15 cellular contexts compared by ENCODE assay signal in genomic region chr4:148059617-148060180, GRCh38.
DNase-seq lines count a peak whose midpoint lies in the region; ATAC-seq and TF ChIP-seq lines count a peak whose summit lies in the region.
"Had no signal": no experiment of that assay in that cellular context is flagged by ENCODE, and none has a peak within 500 bp of the region (broad histone marks: within the 10 kb centered on the region; RNA-seq: fewer than 3 reads in every experiment).

No MANE protein-coding gene starts in this region.

- peak overlapping the region; percentile 44 for H3K9ac ChIP-seq in mucosa of stomach (ENCODE audit: low read length)
- H3K9ac ChIP-seq in endodermal cell (ENCODE audit: extremely low read depth, low read length, poor library complexity, severe bottlenecking) = no peak overlapping the region

- H3K27me3 ChIP-seq in CD8-positive, alpha-beta T cell (ENCODE audit: insufficient read depth, low read length) = no peaks in the 10 kb centered on the region
- H3K27me3 ChIP-seq in mucosa of stomach (ENCODE audit: control insufficient read depth, insufficient read depth, low read length) (no peaks in the 10 kb centered on the region), H7 (ENCODE audit: control insufficient read depth, insufficient read depth, low read length) (no peaks in the 10 kb centered on the region), endodermal cell (ENCODE audit: control insufficient read depth, insufficient read depth, low read length, poor library complexity, severe bottlenecking) (no peaks in the 10 kb centered on the region)
- H3K27me3 ChIP-seq: MG63 had no signal

- peaks cover 85% of the 10 kb centered on the region for H3K4me1 Mint-ChIP-seq in CD8-positive, alpha-beta T cell (ENCODE audit: low read depth)
- H3K4me1 Mint-ChIP-seq in activated T-helper 2 cell treated with anti-CD3 and anti-CD28 coated beads, Interferon-gamma antibody, Interleukin-2, Interleukin-4, amounts not matched to agents 10 μg/mL and 5 μg/mL and 100 μg/mL, durations not matched to agents 14 hours and 24 hours and 36 hours (ENCODE audit: low read depth) = peaks cover 42% of the 10 kb centered on the region
- peaks cover 41% of the 10 kb centered on the region for H3K4me1 Mint-ChIP-seq in endodermal cell

- H3K27ac ChIP-seq in CD8-positive, alpha-beta T cell (ENCODE audit: low read depth, low read length) = peak overlapping the region; percentile 88
- H3K27ac ChIP-seq in endodermal cell (ENCODE audit: low read depth, low read length) = no peak overlapping the region
- H3K27ac ChIP-seq: thoracic aorta, WERI-Rb-1 had no signal

- no peak for ATAC-seq in CD8-positive, alpha-beta T cell
- peak; percentile 31 for ATAC-seq in GM19455 (IDR thresholded peaks at IDR 0.05; ENCODE audit: unreplicated experiment)

- CTCF ChIA-PET in CD8-positive, alpha-beta T cell (lab: Charles Lee) = interaction anchor here (1.0 to 2.1 kb wide), 2 partner anchors 14 to 356 kb away, joined by 3 to 9 read pairs; no protein-coding TSS in a partner anchor

- H3K36me3 ChIP-seq in CD8-positive, alpha-beta T cell (ENCODE audit: insufficient read depth, low read length) = no peaks in the 10 kb centered on the region
- H3K36me3 ChIP-seq in mucosa of stomach (ENCODE audit: control insufficient read depth, insufficient read depth, low read length) (no peaks in the 10 kb centered on the region), H7 (replicated peaks; ENCODE audit: control insufficient read depth, insufficient read depth, low read length) (no peaks in the 10 kb centered on the region; the same call in 1 of the 2 replicates), endodermal cell (ENCODE audit: control insufficient read depth, insufficient read depth, low read length) (no peaks in the 10 kb centered on the region)
- H3K36me3 ChIP-seq: MG63 had no signal

- peak overlapping the region; percentile 74 for H3K4me3 Mint-ChIP-seq in CD8-positive, alpha-beta T cell
- peak overlapping the region; percentile 67 for H3K4me3 Mint-ChIP-seq in activated T-helper 2 cell treated with anti-CD3 and anti-CD28 coated beads, Interferon-gamma antibody, Interleukin-2, Interleukin-4, amounts not matched to agents 10 μg/mL and 5 μg/mL and 100 μg/mL, durations not matched to agents 14 hours and 24 hours and 36 hours (ENCODE audit: low read depth)
- no peak overlapping the region for H3K4me3 Mint-ChIP-seq in endodermal cell
- H3K4me3 Mint-ChIP-seq: CD14-positive monocyte had no signal

- POLR2A ChIA-PET in CD8-positive, alpha-beta T cell (lab: Charles Lee) = interaction anchor here (0.7 to 3.4 kb wide), 6 partner anchors 9 to 384 kb away, joined by 3 to 48 read pairs (median 6); partner anchors contain the start of gene NR3C2

- H3K27me3 Mint-ChIP-seq in CD8-positive, alpha-beta T cell (ENCODE audit: low read depth) = no peaks in the 10 kb centered on the region
- H3K27me3 Mint-ChIP-seq in activated T-helper 2 cell treated with anti-CD3 and anti-CD28 coated beads, Interferon-gamma antibody, Interleukin-2, Interleukin-4, amounts not matched to agents 10 μg/mL and 5 μg/mL and 100 μg/mL, durations not matched to agents 14 hours and 24 hours and 36 hours (ENCODE audit: low read depth) = no peaks in the 10 kb centered on the region
- H3K27me3 Mint-ChIP-seq in endodermal cell (ENCODE audit: insufficient read depth) = no peaks in the 10 kb centered on the region

- H3K9me3 Mint-ChIP-seq in CD8-positive, alpha-beta T cell = peaks cover 2% of the 10 kb centered on the region
- no peaks in the 10 kb centered on the region for H3K9me3 Mint-ChIP-seq in activated T-helper 2 cell treated with anti-CD3 and anti-CD28 coated beads, Interferon-gamma antibody, Interleukin-2, Interleukin-4, amounts not matched to agents 10 μg/mL and 5 μg/mL and 100 μg/mL, durations not matched to agents 14 hours and 24 hours and 36 hours
- H3K9me3 Mint-ChIP-seq in endodermal cell = no peaks in the 10 kb centered on the region
- H3K9me3 Mint-ChIP-seq: CD14-positive monocyte had no signal

- H3K4me3 ChIP-seq in CD8-positive, alpha-beta T cell (ENCODE audit: low read depth, low read length) = no peak overlapping the region
- no peak overlapping the region for H3K4me3 ChIP-seq in mucosa of stomach (ENCODE audit: low read length)
- H3K4me3 ChIP-seq in H7 (ENCODE audit: insufficient read depth, low read depth, low read length) = no peak overlapping the region
- no peak overlapping the region for H3K4me3 ChIP-seq in endodermal cell (ENCODE audit: low read length)
- H3K4me3 ChIP-seq: MG63, thoracic aorta had no signal

- H3K9me3 ChIP-seq in CD8-positive, alpha-beta T cell (ENCODE audit: low read length) = no peaks in the 10 kb centered on the region
- H3K9me3 ChIP-seq in mucosa of stomach (ENCODE audit: control insufficient read depth, low read length) (no peaks in the 10 kb centered on the region), endodermal cell (ENCODE audit: control insufficient read depth, low read length) (no peaks in the 10 kb centered on the region)
- H3K9me3 ChIP-seq: MG63, thoracic aorta had no signal

- TF ChIP-seq CTCF in CD8-positive, alpha-beta T cell (IDR thresholded peaks at IDR 0.05) = no peak
- TF ChIP-seq CTCF in endodermal cell (conservative IDR thresholded peaks at IDR 0.05) = no peak

- WGBS in endodermal cell (ENCODE audit: insufficient coverage in 1 of 2, insufficient read length in 1 of 2), 2 experiments = 93 to 100% methylated on average over 3 to 10 of the region's 10 CpGs

- intact Hi-C loops in CD8-positive, alpha-beta T cell (cut with DNase I, micrococcal nuclease) = loop anchor here (1.0 to 10.0 kb wide), 6 partner anchors 7 to 445 kb away; partner anchors contain the start of genes NR3C2 (in 1 of the 2) and TMEM184C (in 1 of the 2)
- intact Hi-C loops in activated T-helper 2 cell treated with anti-CD3 and anti-CD28 coated beads, Interferon-gamma antibody, Interleukin-2, Interleukin-4, amounts not matched to agents 10 μg/mL and 5 μg/mL and 100 μg/mL, durations not matched to agents 14 hours and 24 hours and 36 hours (cut with micrococcal nuclease) = loop anchor here (5.0 kb wide), 2 partner anchors 117 to 383 kb away; partner anchors contain the start of gene NR3C2

- H3K4me1 ChIP-seq in CD8-positive, alpha-beta T cell (ENCODE audit: insufficient read depth, low read length) = peaks cover 72% of the 10 kb centered on the region
- H3K4me1 ChIP-seq in mucosa of stomach (ENCODE audit: control insufficient read depth, insufficient read depth, low read length) = peaks cover 36% of the 10 kb centered on the region
- peaks cover 7% of the 10 kb centered on the region for H3K4me1 ChIP-seq in endodermal cell (ENCODE audit: control insufficient read depth, insufficient read depth, low read length)

- H3K27ac Mint-ChIP-seq in CD8-positive, alpha-beta T cell = peak overlapping the region; percentile 89
- H3K27ac Mint-ChIP-seq in activated T-helper 2 cell treated with anti-CD3 and anti-CD28 coated beads, Interferon-gamma antibody, Interleukin-2, Interleukin-4, amounts not matched to agents 10 μg/mL and 5 μg/mL and 100 μg/mL, durations not matched to agents 14 hours and 24 hours and 36 hours = peak overlapping the region; percentile 55
- H3K27ac Mint-ChIP-seq in endodermal cell = no peak overlapping the region

- no peak for DNase-seq in CD8-positive, alpha-beta T cell
- DNase-seq in activated T-helper 2 cell treated with anti-CD3 and anti-CD28 coated beads, Interferon-gamma antibody, Interleukin-2, Interleukin-4, amounts not matched to agents 10 μg/mL and 5 μg/mL and 100 μg/mL, durations not matched to agents 14 hours and 24 hours and 36 hours (ENCODE audit: low spot score) = no peak
- DNase-seq in NCI-H2107 treated with DMSO at 0.1 percent for 48 hours (lab: John Stamatoyannopoulos, UW; ENCODE audit: unreplicated experiment) = no peak
- DNase-seq in H7 = no peak
- no peak for DNase-seq in endodermal cell
- DNase-seq in stimulated activated CD4-positive, alpha-beta T cell treated with anti-CD3 and anti-CD28 coated beads, Interleukin-1b, Interleukin-23, amount 100 ng/mL, for 48 hours = no peak
- DNase-seq: activated gamma-delta T cell, MG63, NCI-H510A treated with DMSO at 0.1 percent for 48 hours, SHP77, WERI-Rb-1 had no signal

- H3K36me3 Mint-ChIP-seq in CD8-positive, alpha-beta T cell = peaks cover 27% of the 10 kb centered on the region
- peaks cover 5% of the 10 kb centered on the region for H3K36me3 Mint-ChIP-seq in activated T-helper 2 cell treated with anti-CD3 and anti-CD28 coated beads, Interferon-gamma antibody, Interleukin-2, Interleukin-4, amounts not matched to agents 10 μg/mL and 5 μg/mL and 100 μg/mL, durations not matched to agents 14 hours and 24 hours and 36 hours (ENCODE audit: low read depth)
- H3K36me3 Mint-ChIP-seq in endodermal cell (ENCODE audit: low read depth) = no peaks in the 10 kb centered on the region
